Comparison of ENCODE assay signal across 7 cellular contexts in genomic region chr12:125373375-125373774, GRCh38.
"Had no signal": no experiment of that assay in that cellular context is flagged by ENCODE, and none has a peak within 500 bp of the region (broad histone marks: within the 10 kb centered on the region; RNA-seq: fewer than 3 reads in every experiment).

No MANE protein-coding gene starts in this region.

- ATAC-seq: HepG2 had no signal

- H3K9ac ChIP-seq: GM23248 had no signal

- H3K27ac ChIP-seq: GM23248, HL-60 had no signal

- FAIRE-seq: HepG2 had no signal

- H3K4me3 Mint-ChIP-seq: IgD-negative memory B cell had no signal

- H2AFZ ChIP-seq: GM23248 had no signal

- H3K4me1 Mint-ChIP-seq: IgD-negative memory B cell had no signal

- DNase-seq: GM23248, H7, HCEC 1CT, KG1 had no signal

- H3K36me3 Mint-ChIP-seq: IgD-negative memory B cell had no signal

- H3K4me3 ChIP-seq: GM23248 had no signal

- H3K27ac Mint-ChIP-seq: IgD-negative memory B cell had no signal
